9 cellular contexts compared by ENCODE assay signal in genomic region chr20:23399568-23400241, GRCh38. TPM values are rescaled to one million over a fixed set of nuclear protein-coding genes. Genes with fewer than 3 reads are reported as not detected.
DNase-seq lines count a peak whose midpoint lies in the region; ATAC-seq and TF ChIP-seq lines count a peak whose summit lies in the region.
"Had no signal": no experiment of that assay in that cellular context is flagged by ENCODE, and none has a peak within 500 bp of the region (broad histone marks: within the 10 kb centered on the region; RNA-seq: fewer than 3 reads in every experiment).

No MANE protein-coding gene starts in this region.

- ATAC-seq in GM21390 (IDR thresholded peaks at IDR 0.05; ENCODE audit: unreplicated experiment) (peak; percentile 67), gastroesophageal sphincter (no peak)

- WGBS in gastroesophageal sphincter (ENCODE audit: low coverage in 1 of 2), 2 donors: 60 to 79% methylated on average over 1 to 6 of the region's 6 CpGs

- TF ChIP-seq EP300 in gastroesophageal sphincter (IDR thresholded peaks at IDR 0.05): no peak

- peaks cover 5 to 20% (median 19%) of the 10 kb centered on the region in 3 donors for H3K36me3 ChIP-seq in tibial artery
- H3K36me3 ChIP-seq in gastroesophageal sphincter: peaks cover 0 to 27% of the 10 kb centered on the region in 2 donors

- H3K4me3 ChIP-seq in fibroblast of the aortic adventitia (ENCODE audit: low read depth, low read length): no peak overlapping the region
- H3K4me3 ChIP-seq in tibial artery: no peak overlapping the region
- no peak overlapping the region for H3K4me3 ChIP-seq in gastroesophageal sphincter

- H3K27ac ChIP-seq in tibial artery (no peak overlapping the region), gastroesophageal sphincter (no peak overlapping the region)

- no peak for TF ChIP-seq POLR2A in gastroesophageal sphincter (IDR thresholded peaks at IDR 0.05)

- TF ChIP-seq CTCF in fibroblast of the aortic adventitia (IDR thresholded peaks at IDR 0.05; ENCODE audit: insufficient read depth, low read length) (peak; percentile 30), tibial artery (IDR thresholded peaks at IDR 0.05) (no peak), gastroesophageal sphincter (IDR thresholded peaks at IDR 0.05) (no peak)

- H3K4me1 ChIP-seq in tibial artery (peaks cover 0 to 6% (median 2%) of the 10 kb centered on the region in 4 donors), gastroesophageal sphincter (peaks cover 3 to 37% (median 3%) of the 10 kb centered on the region in 3 donors)

- no peaks in the 10 kb centered on the region for H3K9me3 ChIP-seq in tibial artery
- H3K9me3 ChIP-seq in gastroesophageal sphincter: no peaks in the 10 kb centered on the region

- H3K27me3 ChIP-seq in tibial artery (no peaks in the 10 kb centered on the region), gastroesophageal sphincter (no peaks in the 10 kb centered on the region)

- DNase-seq in DMS79 (lab: John Stamatoyannopoulos, UW) (peak; percentile 29), RKO (ENCODE audit: low spot score) (peak; percentile 62), fibroblast of the aortic adventitia (ENCODE audit: low read depth) (peak; percentile 67), NCI-H1694 (lab: John Stamatoyannopoulos, UW) (no peak), tibial artery (no peak), NCI-H187 (lab: John Stamatoyannopoulos, UW) (no peak)
- DNase-seq: MM.1S had no signal

- intact Hi-C loops in tibial artery (cut with DNase I; ENCODE audit: low total_unique reads): no loop called here

RNA-seq across cellular contexts. Expression of gene NAPB, which starts 21.6 kb away (rescaled TPM):
- total RNA-seq in fibroblast of the aortic adventitia (ENCODE audit: low replicate concordance) (7.4 and 13.6 TPM in 2 replicates), gastroesophageal sphincter (10 to 100 TPM; 14.0 to 20.1 (median 18.1) TPM)

RNA-seq across cellular contexts. Expression of gene GZF1, which starts 37.7 kb away (rescaled TPM):
- total RNA-seq in fibroblast of the aortic adventitia (ENCODE audit: low replicate concordance) (11.7 and 12.6 TPM in 2 replicates), gastroesophageal sphincter (10 to 100 TPM; 13.5 to 18.8 (median 17.4) TPM)

RNA-seq across cellular contexts. Expression of gene CSTL1, which starts 39.8 kb away (rescaled TPM):
- total RNA-seq in fibroblast of the aortic adventitia (ENCODE audit: low replicate concordance) (not detected in 2 replicates), gastroesophageal sphincter (not detected)

RNA-seq across cellular contexts. Expression of gene NXT1, which starts 49.1 kb away (rescaled TPM):
- total RNA-seq in fibroblast of the aortic adventitia (ENCODE audit: low replicate concordance) (11.4 and 30.8 TPM in 2 replicates), gastroesophageal sphincter (10 to 100 TPM; 21.3 to 42.0 (median 26.5) TPM)

RNA-seq across cellular contexts. Expression of gene CST11, which starts 53.0 kb away (rescaled TPM):
- total RNA-seq in fibroblast of the aortic adventitia (ENCODE audit: low replicate concordance): not detected in 2 replicates
- not detected for total RNA-seq in gastroesophageal sphincter

Comparison
In these comparisons a context has a peak if more than half of its experiments do, and no peak if none do; other contexts are left out.
1. DNase-seq: peak in DMS79 (single experiment), RKO (single experiment) and fibroblast of the aortic adventitia (single experiment); none in NCI-H1694 (single experiment), tibial artery (0 of 2) and NCI-H187 (0 of 2).